Comparison of ENCODE assay signal across 1 cellular context in genomic region chr20:62182469-62183425, GRCh38.
TF ChIP-seq lines count a peak whose summit lies in the region.

TSS of gene MTG2 (plus strand) at chr20:62183028. CDS start at chr20:62193421, 10,393 bp downstream.

TF ChIP-seq in HepG2, 621 proteins besides CTCF, POLR2A, EP300 and RAD21 (continued from another document and continues in another):
- TF ChIP-seq ZXDC (CRISPR knock-in tag; IDR thresholded peaks at IDR 0.05) (peak; percentile 93), TP53 (CRISPR knock-in tag; conservative IDR thresholded peaks at IDR 0.05) (peak; percentile 92), ZNF446 (CRISPR knock-in tag; IDR thresholded peaks at IDR 0.05) (peak; percentile 11; the same call in 1 of the 2 replicates), ZNF558 (CRISPR knock-in tag; IDR thresholded peaks at IDR 0.05; ENCODE audit: borderline replicate concordance) (peak; percentile 98), SYNCRIP (IDR thresholded peaks at IDR 0.05; ENCODE audit: insufficient read depth, low read depth, low read length) (no peak), PAX8 (CRISPR knock-in tag; IDR thresholded peaks at IDR 0.05; ENCODE audit: borderline replicate concordance) (0 out of 2 replicates have a peak, but pooled peaks have one; percentile 25), ZBTB26 (CRISPR knock-in tag; IDR thresholded peaks at IDR 0.05; ENCODE audit: borderline replicate concordance) (peak; percentile 96), HNF1B (CRISPR knock-in tag; IDR thresholded peaks at IDR 0.05) (peak; percentile 98), PRDM4 (CRISPR knock-in tag; IDR thresholded peaks at IDR 0.05; ENCODE audit: borderline replicate concordance) (peak; percentile 42; the same call in 1 of the 2 replicates), ARNT (IDR thresholded peaks at IDR 0.05) (no peak), BRCA1 (CRISPR knock-in tag; IDR thresholded peaks at IDR 0.05) (peak; percentile 99), ZMYM2 (CRISPR knock-in tag; IDR thresholded peaks at IDR 0.05) (no peak), GTF2F1 (IDR thresholded peaks at IDR 0.05; ENCODE audit: low read length) (no peak; the same call in 1 of the 2 replicates), ZNF543 (CRISPR knock-in tag; IDR thresholded peaks at IDR 0.05) (peak; percentile 97; the same call in 1 of the 2 replicates), ZUFSP (CRISPR knock-in tag; IDR thresholded peaks at IDR 0.05; ENCODE audit: borderline replicate concordance) (no peak; the same call in 1 of the 2 replicates), ZFYVE20 (CRISPR knock-in tag; IDR thresholded peaks at IDR 0.05; ENCODE audit: borderline replicate concordance, low read depth) (no peak), ZNF749 (CRISPR knock-in tag; IDR thresholded peaks at IDR 0.05; ENCODE audit: borderline replicate concordance) (peak; percentile 97), DMTF1 (CRISPR knock-in tag; IDR thresholded peaks at IDR 0.05) (0 out of 2 replicates have a peak, but pooled peaks have one; percentile 54), ZNF362 (CRISPR knock-in tag; IDR thresholded peaks at IDR 0.05; ENCODE audit: borderline replicate concordance) (peak; percentile 44; the same call in 1 of the 2 replicates), ZNF142 (CRISPR knock-in tag; IDR thresholded peaks at IDR 0.05) (peak; percentile 95), ZBTB39 (CRISPR knock-in tag; IDR thresholded peaks at IDR 0.05) (peak; percentile 86; the same call in 1 of the 2 replicates), BCL3 (CRISPR knock-in tag; IDR thresholded peaks at IDR 0.05) (peak; percentile 89), ZBTB46 (CRISPR knock-in tag; IDR thresholded peaks at IDR 0.05; ENCODE audit: borderline replicate concordance) (peak; percentile 78; the same call in 1 of the 2 replicates), ZMYM3 (CRISPR knock-in tag; IDR thresholded peaks at IDR 0.05) (peak; percentile 68)
